Comparison of ENCODE assay signal across 22 cellular contexts in the genomic region with DNA sequence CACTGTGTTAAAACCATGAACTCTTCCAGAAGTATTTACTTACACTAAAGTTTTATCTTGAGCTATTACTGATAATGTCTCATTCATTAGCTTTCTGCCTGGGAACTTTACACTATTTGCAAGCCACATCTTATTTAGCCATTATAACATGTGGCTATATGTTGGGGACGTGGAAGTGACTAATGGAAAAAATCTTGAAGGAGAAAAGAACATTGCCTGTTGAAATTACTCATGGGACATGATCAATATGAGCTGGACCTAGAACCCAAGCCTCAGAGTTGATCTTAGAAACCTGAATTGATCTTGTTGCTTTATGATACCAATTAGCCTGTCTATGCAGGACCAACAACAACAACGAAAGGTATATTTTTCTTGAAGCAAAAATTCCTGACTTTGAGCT. TPM values are rescaled to one million over a fixed set of nuclear protein-coding genes. Genes with fewer than 3 reads are reported as not detected.
"Had no signal": no experiment of that assay in that cellular context is flagged by ENCODE, and none has a peak within 500 bp of the region (broad histone marks: within the 10 kb centered on the region; RNA-seq: fewer than 3 reads in every experiment).

No MANE protein-coding gene starts in this region.

- DNase-seq: activated CD4-positive, alpha-beta T cell treated with anti-CD3 and anti-CD28 coated beads for 48 hours; activated CD4-positive, alpha-beta T cell treated with anti-CD3 and anti-CD28 coated beads, Interleukin-2, amount 50 U/mL, for 48 hours; activated CD4-positive, CD25-positive, alpha-beta regulatory T cell treated with anti-CD3 and anti-CD28 coated beads, Interleukin-2, amount 50 U/mL, for 72 hours; activated CD8-positive, alpha-beta memory T cell treated with anti-CD3 and anti-CD28 coated beads, Interleukin-2, amount 10 ng/mL, durations not matched to agents 7 days and 5 days; activated effector memory CD4-positive, alpha-beta T cell treated with anti-CD3 and anti-CD28 coated beads, Interleukin-2, amount 50 U/mL, for 16 hours; activated naive CD4-positive, alpha-beta T cell treated with Interleukin-2 at 50 U/mL for 16 hours; activated naive CD8-positive, alpha-beta T cell treated with anti-CD3 and anti-CD28 coated beads, Interleukin-2, amount 50 U/mL, for 24 hours; activated T-cell treated with anti-CD3 and anti-CD28 coated beads, Interleukin-2, amount 50 U/mL, for 24 hours; amygdala; Kasumi-1; NCI-H1105 treated with DMSO at 0.1 percent for 48 hours; NCI-H1436 treated with DMSO at 0.1 percent for 48 hours; NCI-H187; NCI-H2081; NCI-H510A treated with DMSO at 0.1 percent for 48 hours; SIG-M5; T-helper 1 cell had no signal

- H3K36me3 Mint-ChIP-seq: activated CD8-positive, alpha-beta memory T cell treated with anti-CD3 and anti-CD28 coated beads, Interleukin-2, amount 10 ng/mL, durations not matched to agents 7 days and 5 days; activated naive CD4-positive, alpha-beta T cell treated with anti-CD3 and anti-CD28 coated beads, Interleukin-2, amount 50 U/mL, for 72 hours had no signal

- H3K36me3 ChIP-seq: brain microvascular endothelial cell, cardiac muscle cell had no signal

- H3K27ac Mint-ChIP-seq: activated CD8-positive, alpha-beta memory T cell treated with anti-CD3 and anti-CD28 coated beads, Interleukin-2, amount 10 ng/mL, durations not matched to agents 7 days and 5 days; activated naive CD4-positive, alpha-beta T cell treated with anti-CD3 and anti-CD28 coated beads, Interleukin-2, amount 50 U/mL, for 72 hours; activated naive CD8-positive, alpha-beta T cell treated with anti-CD3 and anti-CD28 coated beads, Interleukin-2, amount 50 U/mL, for 24 hours; activated T-cell treated with anti-CD3 and anti-CD28 coated beads, Interleukin-2, amount 50 U/mL, for 24 hours; T-helper 2 cell treated with Interferon-gamma antibody and Interleukin-4, amounts not matched to agents 5 μg/mL and 100 μg/mL, for 36 hours had no signal

- H3K4me3 ChIP-seq: cardiac muscle cell, SK-N-MC had no signal

- H3K4me1 Mint-ChIP-seq: activated CD8-positive, alpha-beta memory T cell treated with anti-CD3 and anti-CD28 coated beads, Interleukin-2, amount 10 ng/mL, durations not matched to agents 7 days and 5 days; activated naive CD8-positive, alpha-beta T cell treated with anti-CD3 and anti-CD28 coated beads, Interleukin-2, amount 50 U/mL, for 24 hours had no signal

- H3K27ac ChIP-seq: brain microvascular endothelial cell, SK-N-MC had no signal

- ATAC-seq: activated CD8-positive, alpha-beta memory T cell treated with anti-CD3 and anti-CD28 coated beads, Interleukin-2, amount 10 ng/mL, durations not matched to agents 7 days and 5 days; activated naive CD4-positive, alpha-beta T cell treated with anti-CD3 and anti-CD28 coated beads, Interleukin-2, amount 50 U/mL, for 72 hours; activated naive CD8-positive, alpha-beta T cell treated with anti-CD3 and anti-CD28 coated beads, Interleukin-2, amount 50 U/mL, for 24 hours had no signal

- H3K9me3 Mint-ChIP-seq: activated naive CD8-positive, alpha-beta T cell treated with anti-CD3 and anti-CD28 coated beads, Interleukin-2, amount 50 U/mL, for 24 hours; T-helper 2 cell treated with Interferon-gamma antibody and Interleukin-4, amounts not matched to agents 5 μg/mL and 100 μg/mL, for 36 hours had no signal

- H3K27me3 ChIP-seq: brain microvascular endothelial cell, cardiac muscle cell had no signal

- H3K4me3 Mint-ChIP-seq: activated CD8-positive, alpha-beta memory T cell treated with anti-CD3 and anti-CD28 coated beads, Interleukin-2, amount 10 ng/mL, durations not matched to agents 7 days and 5 days; activated naive CD8-positive, alpha-beta T cell treated with anti-CD3 and anti-CD28 coated beads, Interleukin-2, amount 50 U/mL, for 24 hours; activated T-cell treated with anti-CD3 and anti-CD28 coated beads, Interleukin-2, amount 50 U/mL, for 24 hours; T-helper 2 cell treated with Interferon-gamma antibody and Interleukin-4, amounts not matched to agents 5 μg/mL and 100 μg/mL, for 36 hours had no signal

RNA-seq across cellular contexts. Expression of gene ARHGAP6, which starts 22.5 kb away (rescaled TPM):
- total RNA-seq: activated CD8-positive, alpha-beta memory T cell treated with anti-CD3 and anti-CD28 coated beads, Interleukin-2, amount 10 ng/mL, durations not matched to agents 7 days and 5 days; activated naive CD4-positive, alpha-beta T cell treated with anti-CD3 and anti-CD28 coated beads, Interleukin-2, amount 50 U/mL, for 72 hours had no signal
